In the genomic region with DNA sequence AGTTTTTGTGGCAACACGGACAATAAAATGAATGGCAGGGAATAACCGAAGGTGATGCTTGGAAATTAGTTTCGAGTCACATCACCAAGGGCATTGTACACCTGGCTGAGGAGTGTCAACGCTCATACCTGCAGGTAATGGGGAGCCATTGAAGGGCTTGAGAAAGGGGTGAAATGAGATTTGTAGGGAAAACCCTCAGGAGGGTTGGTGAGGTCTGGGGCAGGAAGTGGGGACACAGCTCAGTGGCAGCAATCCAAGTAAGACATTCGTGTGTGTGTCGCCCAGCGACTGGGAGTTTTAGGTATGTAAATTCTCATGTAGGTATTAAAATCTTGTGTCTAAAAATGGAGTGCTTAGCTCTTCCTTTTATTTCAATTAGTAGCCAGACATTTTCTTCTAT, we compare ENCODE assay signal across 15 cellular contexts. TPM values are rescaled to one million over a fixed set of nuclear protein-coding genes. Genes with fewer than 3 reads are reported as not detected.
DNase-seq lines count a peak whose midpoint lies in the region; ATAC-seq and TF ChIP-seq lines count a peak whose summit lies in the region.
"Had no signal": no experiment of that assay in that cellular context is flagged by ENCODE, and none has a peak within 500 bp of the region (broad histone marks: within the 10 kb centered on the region; RNA-seq: fewer than 3 reads in every experiment).

No MANE protein-coding gene starts in this region.

- no TSS peak for BruUV-seq in OCI-LY7 (replicated peaks; lab: Mats Ljungman, UMichigan)

- H4K20me1 ChIP-seq in OCI-LY7 (ENCODE audit: insufficient read depth, low read length): no peaks in the 10 kb centered on the region

- ATAC-seq in CD4-positive, CD25-positive, alpha-beta regulatory T cell (ENCODE audit: low read depth in 2 of 2): no peak
- ATAC-seq in GM18858 (IDR thresholded peaks at IDR 0.05; ENCODE audit: unreplicated experiment): peak; percentile 39
- ATAC-seq in HG02623 (IDR thresholded peaks at IDR 0.05; ENCODE audit: unreplicated experiment): peak; percentile 43
- ATAC-seq in left ventricle myocardium superior: no peak
- ATAC-seq: left colon; naive thymus-derived CD4-positive, alpha-beta T cell had no signal

- H3K27me3 Mint-ChIP-seq in CD4-positive, CD25-positive, alpha-beta regulatory T cell: no peaks in the 10 kb centered on the region
- H3K27me3 Mint-ChIP-seq: naive thymus-derived CD4-positive, alpha-beta T cell had no signal

- H3K36me3 ChIP-seq in CD4-positive, CD25-positive, alpha-beta regulatory T cell (ENCODE audit: control insufficient read depth, insufficient read depth, low read length): peaks cover 90% of the 10 kb centered on the region
- H3K36me3 ChIP-seq in OCI-LY7 (ENCODE audit: insufficient read depth, low read length): peaks cover 11% of the 10 kb centered on the region; the same call in 1 of the 2 replicates
- no peaks in the 10 kb centered on the region; the same call in 1 of the 2 replicates for H3K36me3 ChIP-seq in BE2C
- H3K36me3 ChIP-seq: uterus had no signal

- no peak for DNase-seq in CD4-positive, CD25-positive, alpha-beta regulatory T cell
- DNase-seq in OCI-LY7 (ENCODE audit: low spot score) (peak; percentile 22), NCI-H748 treated with DMSO at 0.1 percent for 48 hours (lab: John Stamatoyannopoulos, UW) (no peak), anterior cingulate cortex (lab: John Stamatoyannopoulos, UW) (no peak), BE2C (no peak), left ventricle myocardium superior (no peak)
- DNase-seq: left colon; naive thymus-derived CD4-positive, alpha-beta T cell; stimulated activated CD4-positive, alpha-beta T cell treated with anti-CD3 and anti-CD28 coated beads, Interleukin-4, amount 100 ng/mL, for 24 hours; stimulated activated naive CD4-positive, alpha-beta T cell; uterus had no signal

- H3K79me2 ChIP-seq in OCI-LY7 (ENCODE audit: insufficient read depth, low read depth, low read length): no peaks in the 10 kb centered on the region

- peak overlapping the region; percentile 27 for H3K4me2 ChIP-seq in OCI-LY7 (ENCODE audit: low read length)

- POLR2A ChIA-PET in OCI-LY7 (lab: Charles Lee): interaction anchor here (0.9 kb wide), 1 partner anchor 62 kb away, joined by 3 read pairs; no protein-coding TSS in a partner anchor

- no peaks in the 10 kb centered on the region for H3K4me1 ChIP-seq in CD4-positive, CD25-positive, alpha-beta regulatory T cell (ENCODE audit: control insufficient read depth, insufficient read depth, low read length, poor library complexity, severe bottlenecking)
- H3K4me1 ChIP-seq in OCI-LY7 (ENCODE audit: insufficient read depth, low read length, poor library complexity, severe bottlenecking) (peaks cover 29% of the 10 kb centered on the region), BE2C (peaks cover under 1% of the 10 kb centered on the region)
- H3K4me1 ChIP-seq: uterus had no signal

- no peak overlapping the region for H3K4me3 ChIP-seq in CD4-positive, CD25-positive, alpha-beta regulatory T cell (ENCODE audit: low read depth, low read length)
- no peak overlapping the region for H3K4me3 ChIP-seq in OCI-LY7 (ENCODE audit: low read depth, low read length, poor library complexity, severe bottlenecking)
- no peak overlapping the region for H3K4me3 ChIP-seq in BE2C (ENCODE audit: low read depth, low read length)
- H3K4me3 ChIP-seq: SK-N-MC, uterus had no signal

- peaks cover 0 to 2% (median 0%) of the 10 kb centered on the region in 7 donors for H3K9me3 Mint-ChIP-seq in CD4-positive, CD25-positive, alpha-beta regulatory T cell
- H3K9me3 Mint-ChIP-seq: naive thymus-derived CD4-positive, alpha-beta T cell had no signal

- no peaks in the 10 kb centered on the region for H3K27me3 ChIP-seq in CD4-positive, CD25-positive, alpha-beta regulatory T cell (ENCODE audit: control insufficient read depth, insufficient read depth, low read length)
- H3K27me3 ChIP-seq in BE2C: no peaks in the 10 kb centered on the region; the same call in 1 of the 2 replicates
- H3K27me3 ChIP-seq: uterus had no signal

- intact Hi-C loops in OCI-LY7 (cut with micrococcal nuclease; ENCODE audit: unreplicated experiment) (no loop called here), left ventricle myocardium superior (cut with micrococcal nuclease) (no loop called here)

- H3K27ac ChIP-seq in CD4-positive, CD25-positive, alpha-beta regulatory T cell (ENCODE audit: insufficient read depth, low read length, poor library complexity, severe bottlenecking): no peak overlapping the region
- H3K27ac ChIP-seq in OCI-LY7 (ENCODE audit: low read depth, low read length, poor library complexity, severe bottlenecking): no peak overlapping the region
- H3K27ac ChIP-seq: epithelial cell of prostate, SK-N-MC, uterus had no signal

- H2AFZ ChIP-seq in OCI-LY7 (ENCODE audit: low read length): no peak overlapping the region

- no peaks in the 10 kb centered on the region for H3K9me2 ChIP-seq in OCI-LY7 (ENCODE audit: insufficient read depth, low read length)

- no peaks in the 10 kb centered on the region for H3K9me3 ChIP-seq in CD4-positive, CD25-positive, alpha-beta regulatory T cell (ENCODE audit: control insufficient read depth in 2 of 2, low read length in 2 of 2)
- H3K9me3 ChIP-seq in OCI-LY7 (ENCODE audit: low read length) (0 out of 2 replicates have a peak, but pooled peaks cover 4% of the 10 kb centered on the region), BE2C (no peaks in the 10 kb centered on the region)
- H3K9me3 ChIP-seq: uterus had no signal

- CTCF ChIA-PET in OCI-LY7 (lab: Charles Lee; ENCODE audit: unreplicated experiment): no interaction called here

- H3K4me3 Mint-ChIP-seq in CD4-positive, CD25-positive, alpha-beta regulatory T cell: no peak overlapping the region
- H3K4me3 Mint-ChIP-seq: naive thymus-derived CD4-positive, alpha-beta T cell had no signal

- H3K4me1 Mint-ChIP-seq in CD4-positive, CD25-positive, alpha-beta regulatory T cell: peaks cover 9 to 29% (median 18%) of the 10 kb centered on the region in 4 donors

- peaks cover 64% of the 10 kb centered on the region for H3K36me3 Mint-ChIP-seq in CD4-positive, CD25-positive, alpha-beta regulatory T cell

- H3K27ac Mint-ChIP-seq in CD4-positive, CD25-positive, alpha-beta regulatory T cell: peak overlapping the region in 2 of 3 donors; percentile 55 to 70

- TF ChIP-seq CTCF in OCI-LY7 (conservative IDR thresholded peaks at IDR 0.05; ENCODE audit: low read length): no peak
- TF ChIP-seq CTCF in BE2C (IDR thresholded peaks at IDR 0.05; ENCODE audit: low read depth, low read length): no peak

RNA-seq across cellular contexts. Expression of a gene that starts 14.3 kb away (rescaled TPM):
- total RNA-seq in CD4-positive, CD25-positive, alpha-beta regulatory T cell: 89.7 TPM
- polyA plus RNA-seq in CD4-positive, CD25-positive, alpha-beta regulatory T cell: 10 to 100 TPM; 14.2 to 20.3 (median 17.6) TPM
- total RNA-seq in OCI-LY7 (2014; rRNA removed; shearing (Covaris generic)): 12.4 and 17.0 TPM in 2 replicates
- total RNA-seq in OCI-LY7 (2022) (3.5 and 5.6 TPM in 2 replicates), left ventricle myocardium superior (13.3 TPM)
- 0.57 TPM for polyA plus RNA-seq in BE2C (2012; ENCODE audit: insufficient read depth, insufficient read length, low read depth)

Comparison
In these comparisons a context has a peak if more than half of its experiments do, and no peak if none do; other contexts are left out.
1. ATAC-seq: peak in GM18858 (single experiment) and HG02623 (single experiment); none in CD4-positive, CD25-positive, alpha-beta regulatory T cell (0 of 2) and left ventricle myocardium superior (single experiment).